ENCODE assay signal across 8 cellular contexts in the genomic region with DNA sequence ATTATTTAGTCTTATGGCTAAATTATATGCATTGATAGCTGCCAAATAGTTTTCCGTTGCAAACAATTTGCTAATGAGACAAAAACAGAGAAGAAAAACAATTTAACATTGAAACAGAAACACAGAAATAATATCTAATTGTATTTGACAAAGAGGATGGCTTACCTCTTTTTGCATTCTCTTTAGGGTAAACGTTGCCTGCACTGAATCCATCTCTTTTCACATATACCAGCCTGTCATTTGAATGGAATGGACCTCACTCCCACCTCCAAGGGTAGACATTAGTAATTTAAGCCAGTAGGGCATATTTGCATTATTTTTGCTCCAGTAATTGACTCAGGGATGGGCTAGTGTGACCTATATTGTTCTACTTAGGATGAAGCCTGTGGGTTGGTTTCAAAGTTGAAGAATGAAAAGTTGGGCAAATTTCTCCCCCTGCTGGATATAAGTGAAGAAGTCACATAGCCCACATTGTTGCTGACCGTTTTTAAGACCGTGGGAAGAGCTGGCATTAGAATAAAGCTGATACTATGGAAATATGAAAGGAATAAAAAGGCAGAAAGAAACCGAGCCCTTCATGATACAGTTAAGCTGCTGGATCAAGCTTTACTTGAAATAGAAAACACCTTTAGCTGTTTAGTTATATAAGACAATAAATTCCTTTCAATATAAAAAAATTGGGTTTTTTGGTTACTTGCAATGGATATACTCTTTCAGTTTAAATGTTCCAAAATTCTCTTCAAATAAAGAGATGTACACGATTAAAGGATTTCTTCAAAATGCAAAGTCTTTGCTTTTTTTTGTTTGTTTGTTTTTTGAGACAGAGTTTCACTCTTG. TPM values are rescaled to one million over a fixed set of nuclear protein-coding genes. Genes with fewer than 3 reads are reported as not detected.
A peak's percentile ranks its signal among the peaks of the same experiment; 100 is the strongest.
DNase-seq lines count a peak whose midpoint lies in the region; ATAC-seq and TF ChIP-seq lines count a peak whose summit lies in the region.

No MANE protein-coding gene starts in this region.

- no peak overlapping the region for H3K27ac Mint-ChIP-seq in HFFc6

- no TSS peak for BruUV-seq in mammary epithelial cell (replicated peaks; lab: Mats Ljungman, UMichigan)

- 30% methylated on average over 6 of the region's 6 CpGs for WGBS in mammary epithelial cell (ENCODE audit: low coverage, missing lambda C conversion rate)

- H3K27me3 ChIP-seq in mammary epithelial cell (ENCODE audit: insufficient read depth, low read length) (no peaks in the 10 kb centered on the region), upper lobe of right lung (no peaks in the 10 kb centered on the region)

- H3K4me3 Mint-ChIP-seq in HFFc6 = no peak overlapping the region

- no peaks in the 10 kb centered on the region for H3K27me3 Mint-ChIP-seq in HFFc6 (ENCODE audit: insufficient read depth)

- dilution Hi-C loops in mammary epithelial cell (cut with HindIII; ENCODE audit: low sequenced_read_pairs) = no loop called here

- no peak overlapping the region for H3K9ac ChIP-seq in mammary epithelial cell (ENCODE audit: insufficient read depth, low read length)

- H3K9me3 ChIP-seq in mammary epithelial cell (replicated peaks; ENCODE audit: insufficient read depth, low read length) (no peaks in the 10 kb centered on the region), upper lobe of right lung (no peaks in the 10 kb centered on the region)

- no peak overlapping the region for H3K4me2 ChIP-seq in mammary epithelial cell (ENCODE audit: insufficient read depth, low read depth, low read length)

- no peaks in the 10 kb centered on the region for H3K4me1 Mint-ChIP-seq in HFFc6 (ENCODE audit: low read depth)

- intact Hi-C loops in mammary epithelial cell (cut with micrococcal nuclease) (loop anchor here (1.0 to 10.0 kb wide), 7 partner anchors 93 to 1470 kb away; a partner anchor contains a TSS), left colon (cut with DNase I, micrococcal nuclease) (no loop called here), upper lobe of right lung (cut with DNase I) (no loop called here)

- H3K36me3 Mint-ChIP-seq in HFFc6 (ENCODE audit: low read depth) = no peaks in the 10 kb centered on the region

- H2AFZ ChIP-seq in mammary epithelial cell (ENCODE audit: low read depth, low read length) = no peak overlapping the region

- in situ Hi-C loops in mammary epithelial cell (cut with MboI; ENCODE audit: low sequenced_read_pairs in 2 of 2) = loop anchor here (10.0 kb wide), 3 partner anchors 140 to 220 kb away; no protein-coding TSS in a partner anchor

- CTCF ChIA-PET in mammary epithelial cell (lab: Charles Lee; ENCODE audit: low non-redundant PET) = interaction anchor here (0.5 to 1.5 kb wide), 6 partner anchors 27 to 223 kb away, joined by 3 to 14 read pairs (median 4); a partner anchor contains a TSS

- H3K79me2 ChIP-seq in mammary epithelial cell (ENCODE audit: insufficient read depth, low read length) = no peaks in the 10 kb centered on the region

- H3K4me3 ChIP-seq in mammary epithelial cell (replicated peaks in 1 of 3; ENCODE audit: insufficient read depth in 1 of 3, low read depth in 2 of 3, low read length in 3 of 3) (no peak overlapping the region), upper lobe of right lung (no peak overlapping the region)

- no peaks in the 10 kb centered on the region for H3K9me3 Mint-ChIP-seq in HFFc6

- ATAC-seq in left colon = peak; percentile 85
- ATAC-seq in upper lobe of right lung = peak; percentile 81

- H3K4me1 ChIP-seq in mammary epithelial cell (ENCODE audit: insufficient read depth, low read length) = no peaks in the 10 kb centered on the region
- no peaks in the 10 kb centered on the region for H3K4me1 ChIP-seq in upper lobe of right lung

- H3K36me3 ChIP-seq in mammary epithelial cell (ENCODE audit: insufficient read depth, low read length) (no peaks in the 10 kb centered on the region), upper lobe of right lung (no peaks in the 10 kb centered on the region)

- peak; percentile 17 for DNase-seq in stimulated activated CD4-positive, alpha-beta T cell treated with anti-CD3 and anti-CD28 coated beads, Interleukin-4, amount 100 ng/mL, for 24 hours
- no peak for DNase-seq in stimulated activated CD4-positive, alpha-beta T cell treated with anti-CD3 and anti-CD28 coated beads, Interleukin-1b, Interleukin-23, amount 100 ng/mL, for 48 hours
- DNase-seq in HFFc6 = peak; percentile 50
- peak; percentile 78 for DNase-seq in NCI-H82 (lab: John Stamatoyannopoulos, UW)
- peak; percentile 40 for DNase-seq in mammary epithelial cell
- no peak for DNase-seq in left colon
- DNase-seq in upper lobe of right lung = no peak
- no peak for DNase-seq in nucleus accumbens (lab: John Stamatoyannopoulos, UW)

- TF ChIP-seq CTCF in HFFc6 (IDR thresholded peaks at IDR 0.05) (peak; percentile 80), mammary epithelial cell (conservative IDR thresholded peaks at IDR 0.05 in 1 of 2, IDR thresholded peaks at IDR 0.05 in 1 of 2; ENCODE audit: extremely low read depth in 1 of 2, insufficient read depth in 1 of 2, low read depth in 1 of 2, low read length in 2 of 2) (peak; percentile 45 to 64), upper lobe of right lung (IDR thresholded peaks at IDR 0.05) (peak; percentile 56)

- H4K20me1 ChIP-seq in mammary epithelial cell (ENCODE audit: insufficient read depth, low read length) = no peaks in the 10 kb centered on the region

- H3K27ac ChIP-seq in mammary epithelial cell (ENCODE audit: insufficient read depth, low read depth, low read length) = no peak overlapping the region
- no peak overlapping the region for H3K27ac ChIP-seq in upper lobe of right lung

RNA-seq across cellular contexts. Expression of a gene that starts 26.9 kb away (rescaled TPM):
- 1 to 10 TPM in 3 of 6 experiments, under 1 TPM in 3; 0.58 to 1.7 (median 1.1) TPM for total RNA-seq in HFFc6 (2021; fragmentation: NEBNext Ultra II Directional; extraction: Animal tissue kit (Norgen Biotek cat#: 25700))
- total RNA-seq in mammary epithelial cell = 1 to 10 TPM; 2.5 to 3.3 TPM
- 2.3 TPM for polyA plus RNA-seq in mammary epithelial cell
- not detected for polyA minus RNA-seq in mammary epithelial cell
- total RNA-seq in left colon = 1 to 10 TPM; 5.3 to 5.4 TPM
- total RNA-seq in upper lobe of right lung = 2.3 TPM

RNA-seq across cellular contexts. Expression of a gene that starts 27.0 kb away (rescaled TPM):
- 10 to 100 TPM; 28.9 to 42.5 (median 32.6) TPM for total RNA-seq in HFFc6 (2021; fragmentation: NEBNext Ultra II Directional; extraction: Animal tissue kit (Norgen Biotek cat#: 25700))
- 10 to 100 TPM; 38.2 to 66.5 TPM for total RNA-seq in mammary epithelial cell
- 8.4 TPM for polyA plus RNA-seq in mammary epithelial cell
- 17.9 TPM for polyA minus RNA-seq in mammary epithelial cell
- total RNA-seq in left colon = 10 to 100 TPM; 45.5 to 65.6 TPM
- total RNA-seq in upper lobe of right lung = 92.0 TPM

Comparison
In these comparisons a context has a peak if more than half of its experiments do, and no peak if none do; other contexts are left out.
1. DNase-seq: peak in stimulated activated CD4-positive, alpha-beta T cell treated with anti-CD3 and anti-CD28 coated beads, Interleukin-4, amount 100 ng/mL, for 24 hours (single experiment), HFFc6 (single experiment), NCI-H82 (single experiment) and mammary epithelial cell (single experiment); none in stimulated activated CD4-positive, alpha-beta T cell treated with anti-CD3 and anti-CD28 coated beads, Interleukin-1b, Interleukin-23, amount 100 ng/mL, for 48 hours (single experiment), left colon (0 of 2), upper lobe of right lung (single experiment) and nucleus accumbens (0 of 56).
2. Peak in every context shown above with its lines, with median percentiles within 50 percentile points of each other: CTCF ChIP-seq.